In the genomic region with DNA sequence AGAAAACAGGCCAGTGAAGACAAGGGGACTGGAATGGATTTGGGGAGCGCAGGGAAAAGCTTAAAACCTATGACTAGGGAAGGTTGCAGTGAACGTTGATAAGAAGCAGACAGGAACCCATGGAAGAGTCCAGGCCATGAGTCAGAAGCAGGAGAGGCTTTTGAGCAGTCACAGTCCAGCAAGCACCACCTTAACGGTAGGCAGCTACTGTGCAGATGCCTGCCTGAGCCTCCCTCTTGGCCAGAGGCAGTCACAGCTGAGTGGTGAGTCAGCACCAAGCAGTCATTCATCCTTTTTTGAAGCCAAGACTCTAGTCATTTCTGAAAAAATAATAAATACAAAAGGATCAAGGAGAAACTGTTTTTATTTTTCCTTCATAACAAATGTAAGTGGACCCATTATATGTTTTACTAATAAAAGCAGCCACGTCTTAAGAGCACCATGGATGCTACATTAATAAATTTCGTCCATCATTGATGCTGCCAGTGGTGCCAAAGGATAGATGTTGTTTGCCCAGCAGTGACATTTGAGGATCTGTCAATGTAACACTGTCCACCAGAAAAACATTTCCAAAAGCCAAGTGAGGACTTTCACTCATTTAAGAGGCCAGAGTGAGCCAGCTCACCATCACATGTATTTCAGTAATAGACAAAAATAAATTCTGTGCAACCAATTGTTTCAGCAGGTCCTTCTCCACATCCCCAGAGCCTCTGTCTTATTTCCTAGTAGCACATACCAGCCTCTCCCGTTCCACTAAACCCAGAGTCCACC, we compare ENCODE assay signal across 17 cellular contexts. TPM values are rescaled to one million over a fixed set of nuclear protein-coding genes. Genes with fewer than 3 reads are reported as not detected.
DNase-seq lines count a peak whose midpoint lies in the region; ATAC-seq and TF ChIP-seq lines count a peak whose summit lies in the region.
"Had no signal": no experiment of that assay in that cellular context is flagged by ENCODE, and none has a peak within 500 bp of the region (broad histone marks: within the 10 kb centered on the region; RNA-seq: fewer than 3 reads in every experiment).

No MANE protein-coding gene starts in this region.

- H3K27me3 ChIP-seq in fibroblast of lung (ENCODE audit: control insufficient read depth, insufficient read depth, low read length) (no peaks in the 10 kb centered on the region), gastrocnemius medialis (no peaks in the 10 kb centered on the region)
- H3K27me3 ChIP-seq: left lung had no signal

- no peak overlapping the region for H3K4me3 Mint-ChIP-seq in activated T-helper 17 cell treated with anti-CD3 and anti-CD28 coated beads, Interleukin-2, amount 50 U/mL, for 72 hours
- H3K4me3 Mint-ChIP-seq: activated naive CD4-positive, alpha-beta T cell treated with anti-CD3 and anti-CD28 coated beads, Interleukin-2, amount 50 U/mL, for 24 hours; type B pancreatic cell had no signal

- intact Hi-C loops in gastrocnemius medialis (cut with DNase I; ENCODE audit: low total_unique reads), result no loop called here

- no peaks in the 10 kb centered on the region for H3K4me1 Mint-ChIP-seq in activated T-helper 17 cell treated with anti-CD3 and anti-CD28 coated beads, Interleukin-2, amount 50 U/mL, for 72 hours
- H3K4me1 Mint-ChIP-seq: activated naive CD4-positive, alpha-beta T cell treated with anti-CD3 and anti-CD28 coated beads, Interleukin-2, amount 50 U/mL, for 24 hours had no signal

- H3K9me3 Mint-ChIP-seq in activated T-helper 17 cell treated with anti-CD3 and anti-CD28 coated beads, Interleukin-2, amount 50 U/mL, for 72 hours, result peaks cover 5% of the 10 kb centered on the region

- H3K4me2 ChIP-seq in fibroblast of lung (ENCODE audit: extremely low read depth, insufficient read depth, low read length), result no peak overlapping the region

- no peaks in the 10 kb centered on the region for H3K36me3 Mint-ChIP-seq in activated T-helper 17 cell treated with anti-CD3 and anti-CD28 coated beads, Interleukin-2, amount 50 U/mL, for 72 hours (ENCODE audit: low read depth)
- H3K36me3 Mint-ChIP-seq: type B pancreatic cell had no signal

- no peaks in the 10 kb centered on the region for H3K4me1 ChIP-seq in fibroblast of lung (ENCODE audit: control insufficient read depth, extremely low read depth, insufficient read depth, low read length)
- H3K4me1 ChIP-seq in gastrocnemius medialis, result no peaks in the 10 kb centered on the region
- H3K4me1 ChIP-seq: left lung, parathyroid adenoma had no signal

- H3K27ac Mint-ChIP-seq in activated T-helper 17 cell treated with anti-CD3 and anti-CD28 coated beads, Interleukin-2, amount 50 U/mL, for 72 hours, result no peak overlapping the region
- H3K27ac Mint-ChIP-seq: activated naive CD4-positive, alpha-beta T cell treated with anti-CD3 and anti-CD28 coated beads, Interleukin-2, amount 50 U/mL, for 24 hours; type B pancreatic cell had no signal

- H3K27ac ChIP-seq in fibroblast of lung (ENCODE audit: insufficient read depth, low read length) (no peak overlapping the region), gastrocnemius medialis (peak overlapping the region in 3 of 4 donors; percentile 37 to 64 (median 39))
- H3K27ac ChIP-seq: left lung, parathyroid adenoma had no signal

- H3K36me3 ChIP-seq in fibroblast of lung (ENCODE audit: control insufficient read depth, insufficient read depth, low read length) (no peaks in the 10 kb centered on the region), gastrocnemius medialis (no peaks in the 10 kb centered on the region)
- H3K36me3 ChIP-seq: left lung had no signal

- H3K9me3 ChIP-seq in fibroblast of lung (ENCODE audit: control insufficient read depth, insufficient read depth, low read depth, low read length) (no peaks in the 10 kb centered on the region), gastrocnemius medialis (no peaks in the 10 kb centered on the region)

- H3K27me3 Mint-ChIP-seq in activated T-helper 17 cell treated with anti-CD3 and anti-CD28 coated beads, Interleukin-2, amount 50 U/mL, for 72 hours, result peaks cover 10% of the 10 kb centered on the region
- H3K27me3 Mint-ChIP-seq: type B pancreatic cell had no signal

- H2AFZ ChIP-seq in fibroblast of lung (ENCODE audit: low read length), result no peak overlapping the region
- H2AFZ ChIP-seq: parathyroid adenoma had no signal

- no peaks in the 10 kb centered on the region for H3K79me2 ChIP-seq in fibroblast of lung (ENCODE audit: control insufficient read depth, insufficient read depth, low read length)
- H3K79me2 ChIP-seq: parathyroid adenoma had no signal

- no peaks in the 10 kb centered on the region for H4K20me1 ChIP-seq in fibroblast of lung (ENCODE audit: control insufficient read depth, extremely low read depth, insufficient read depth, low read length)

- TF ChIP-seq POLR2A in gastrocnemius medialis (IDR thresholded peaks at IDR 0.05), result no peak

- ATAC-seq in gastrocnemius medialis (peak; percentile 47 to 70), GM18502 (IDR thresholded peaks at IDR 0.05; ENCODE audit: poor library complexity, unreplicated experiment) (no peak)
- ATAC-seq in activated T-helper 17 cell treated with anti-CD3 and anti-CD28 coated beads, Interleukin-2, amount 50 U/mL, for 72 hours (replicated peaks), result no peak
- ATAC-seq: left lung had no signal

- H3K4me3 ChIP-seq in fibroblast of lung (replicated peaks in 1 of 4; ENCODE audit: control extremely low read depth in 1 of 4, insufficient read depth in 1 of 4, low read depth in 3 of 4, low read length in 4 of 4) (no peak overlapping the region), gastrocnemius medialis (no peak overlapping the region)
- H3K4me3 ChIP-seq: left lung had no signal

- DNase-seq in EH (ENCODE audit: low read depth), result peak; percentile 90
- peak; percentile 90 for DNase-seq in RPMI7951 (ENCODE audit: low read depth)
- DNase-seq in fibroblast of lung (ENCODE audit: low read depth in 2 of 2), result peak; percentile 72 to 93
- peak in 1 of 2 donors; percentile 29 for DNase-seq in gastrocnemius medialis
- DNase-seq in DMS153 treated with DMSO at 0.1 percent for 48 hours (lab: John Stamatoyannopoulos, UW; ENCODE audit: unreplicated experiment), result no peak
- no peak for DNase-seq in NCI-H146 treated with DMSO at 0.1 percent for 48 hours (lab: John Stamatoyannopoulos, UW; ENCODE audit: unreplicated experiment)
- DNase-seq: activated CD4-positive, alpha-beta T cell treated with anti-CD3 and anti-CD28 coated beads for 48 hours; GF-D8; H7; left lung; NCI-H187; Right ventricle myocardium superior had no signal

- in situ Hi-C loops in gastrocnemius medialis (cut with MboI; ENCODE audit: low sequenced_read_pairs in 4 of 4), result no loop called here

- no peak overlapping the region for H3K9ac ChIP-seq in fibroblast of lung (ENCODE audit: insufficient read depth, low read length)
- H3K9ac ChIP-seq: parathyroid adenoma had no signal

- TF ChIP-seq CTCF in fibroblast of lung (conservative IDR thresholded peaks at IDR 0.05 in 1 of 2, IDR thresholded peaks at IDR 0.05 in 1 of 2; ENCODE audit: low read depth in 1 of 2, low read length in 2 of 2) (no peak), gastrocnemius medialis (IDR thresholded peaks at IDR 0.05 in 4 of 5, conservative IDR thresholded peaks at IDR 0.05 in 1 of 5) (no peak)

RNA-seq across cellular contexts. Expression of gene ACTC1, which starts 42.1 kb away (rescaled TPM):
- total RNA-seq in RPMI7951 (2014; rRNA removed; shearing (Covaris generic)), result not detected in 2 replicates
- 0.33 TPM in 1 of 2 replicates, not detected in the other for total RNA-seq in fibroblast of lung
- 0.36 and 0.68 TPM in 2 replicates for polyA plus RNA-seq in fibroblast of lung
- polyA plus RNA-seq in fibroblast of lung (2012), result 0.09 TPM in 1 of 2 replicates, not detected in the other
- not detected in 2 replicates for polyA minus RNA-seq in fibroblast of lung (ENCODE audit: low replicate concordance)
- 100 to 1,000 TPM in 1 of 4 donors, 10 to 100 TPM in 2, 1 to 10 TPM in 1; 5.6 to 449 (median 78.0) TPM for total RNA-seq in gastrocnemius medialis
- total RNA-seq in activated T-helper 17 cell treated with anti-CD3 and anti-CD28 coated beads, Interleukin-2, amount 50 U/mL, for 72 hours, result not detected

Comparison
In these comparisons a context has a peak if more than half of its experiments do, and no peak if none do; other contexts are left out.
1. DNase-seq: peak in EH (single experiment), RPMI7951 (single experiment) and fibroblast of lung (2 of 2); none in DMS153 treated with DMSO at 0.1 percent for 48 hours (single experiment) and NCI-H146 treated with DMSO at 0.1 percent for 48 hours (single experiment).
2. ATAC-seq: peak in gastrocnemius medialis (2 of 2); none in activated T-helper 17 cell treated with anti-CD3 and anti-CD28 coated beads, Interleukin-2, amount 50 U/mL, for 72 hours (single experiment) and GM18502 (single experiment).